Comparison of ENCODE assay signal across 20 cellular contexts in the genomic region with DNA sequence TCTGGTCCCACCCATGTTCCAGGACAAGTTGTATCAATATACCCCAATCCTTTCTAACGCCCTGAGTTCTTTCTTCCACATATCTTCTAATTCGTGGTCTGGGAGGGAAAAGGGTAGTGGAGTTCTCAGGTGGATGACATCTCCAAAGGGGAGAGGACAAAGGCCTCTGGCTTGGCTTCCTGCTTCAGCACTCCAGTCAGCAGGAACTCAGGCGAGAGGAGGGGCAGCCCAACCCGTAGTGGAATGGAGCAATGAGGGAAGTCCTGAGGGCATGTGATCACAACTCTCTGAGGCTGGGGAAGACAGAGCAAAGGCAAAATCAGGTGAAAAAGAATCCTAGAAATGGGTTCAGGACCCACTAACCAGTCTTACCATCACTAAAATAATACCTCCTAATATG. TPM values are rescaled to one million over a fixed set of nuclear protein-coding genes. Genes with fewer than 3 reads are reported as not detected.
A peak's percentile ranks its signal among the peaks of the same experiment; 100 is the strongest.
DNase-seq lines count a peak whose midpoint lies in the region; ATAC-seq and TF ChIP-seq lines count a peak whose summit lies in the region.
"Had no signal": no experiment of that assay in that cellular context is flagged by ENCODE, and none has a peak within 500 bp of the region (broad histone marks: within the 10 kb centered on the region; RNA-seq: fewer than 3 reads in every experiment).

No MANE protein-coding gene starts in this region.

- H3K36me3 ChIP-seq in right atrium auricular region: peaks cover 12% of the 10 kb centered on the region
- no peaks in the 10 kb centered on the region for H3K36me3 ChIP-seq in neutrophil
- H3K36me3 ChIP-seq: neural progenitor cell had no signal

- no peaks in the 10 kb centered on the region for H3K27me3 Mint-ChIP-seq in chondrocyte (ENCODE audit: low read depth)
- H3K27me3 Mint-ChIP-seq: effector memory CD8-positive, alpha-beta T cell; T-cell had no signal

- H3K27ac ChIP-seq in right atrium auricular region (peak overlapping the region; percentile 51 to 73), neutrophil (peak overlapping the region; percentile 57)
- H3K27ac ChIP-seq: C4-2B, neural progenitor cell had no signal

- no peak overlapping the region for H3K27ac Mint-ChIP-seq in chondrocyte (ENCODE audit: unreplicated experiment)
- H3K27ac Mint-ChIP-seq: effector memory CD8-positive, alpha-beta T cell; neural progenitor cell; T-cell had no signal

- no peak overlapping the region for H3K4me3 Mint-ChIP-seq in chondrocyte (ENCODE audit: unreplicated experiment)
- H3K4me3 Mint-ChIP-seq: effector memory CD8-positive, alpha-beta T cell; neural progenitor cell; T-cell had no signal

- H3K27me3 ChIP-seq in right atrium auricular region (no peaks in the 10 kb centered on the region), neutrophil (no peaks in the 10 kb centered on the region)
- H3K27me3 ChIP-seq: neural progenitor cell had no signal

- TF ChIP-seq CTCF in chondrocyte (IDR thresholded peaks at IDR 0.05): no peak
- no peak for TF ChIP-seq CTCF in right atrium auricular region (IDR thresholded peaks at IDR 0.05)
- no peak for TF ChIP-seq CTCF in neutrophil (IDR thresholded peaks at IDR 0.05)

- DNase-seq in ELF-1 (ENCODE audit: low read depth, low spot score) (peak; percentile 88), chondrocyte (ENCODE audit: low spot score) (peak; percentile 24), right atrium auricular region (ENCODE audit: low spot score) (no peak)
- DNase-seq in activated CD4-positive, alpha-beta T cell treated with anti-CD3 and anti-CD28 coated beads for 48 hours: no peak
- DNase-seq: ACHN; activated naive CD4-positive, alpha-beta T cell; DMS79 treated with DMSO at 0.1 percent for 48 hours; effector memory CD8-positive, alpha-beta T cell; hippocampal formation; Kasumi-1; NCI-H1092 treated with DMSO at 0.1 percent for 48 hours; NCI-H2081; NCI-H446 treated with DMSO at 0.1 percent for 48 hours; T-cell had no signal

- no peak overlapping the region for H3K4me3 ChIP-seq in right atrium auricular region
- H3K4me3 ChIP-seq in neutrophil (ENCODE audit: low read depth in 1 of 2, low read length in 1 of 2): no peak overlapping the region
- H3K4me3 ChIP-seq: neural progenitor cell had no signal

- H3K9me3 ChIP-seq in right atrium auricular region (no peaks in the 10 kb centered on the region), neutrophil (no peaks in the 10 kb centered on the region)

- ATAC-seq in GM21737 (IDR thresholded peaks at IDR 0.05; ENCODE audit: unreplicated experiment) (no peak), HG02588 (IDR thresholded peaks at IDR 0.05; ENCODE audit: unreplicated experiment) (no peak), GM18498 (IDR thresholded peaks at IDR 0.05; ENCODE audit: unreplicated experiment) (no peak)
- ATAC-seq: effector memory CD8-positive, alpha-beta T cell; T-cell had no signal

- no peaks in the 10 kb centered on the region for H3K9me3 Mint-ChIP-seq in chondrocyte (ENCODE audit: low read depth)
- H3K9me3 Mint-ChIP-seq: effector memory CD8-positive, alpha-beta T cell; neural progenitor cell; T-cell had no signal

- H3K4me1 Mint-ChIP-seq in chondrocyte (ENCODE audit: low read depth): peaks cover 6% of the 10 kb centered on the region
- H3K4me1 Mint-ChIP-seq: neural progenitor cell, T-cell had no signal

- H3K4me1 ChIP-seq in right atrium auricular region (peaks cover 0 to 8% of the 10 kb centered on the region in 2 donors), neutrophil (ENCODE audit: control insufficient read depth in 1 of 2, insufficient read depth in 1 of 2, low read depth in 1 of 2, low read length in 1 of 2) (peaks cover 25 to 26% of the 10 kb centered on the region in 2 experiments)
- H3K4me1 ChIP-seq: neural progenitor cell had no signal

- H3K36me3 Mint-ChIP-seq in chondrocyte (ENCODE audit: low read depth): peaks cover 22% of the 10 kb centered on the region

RNA-seq across cellular contexts. Expression of a gene that starts 9.6 kb away (rescaled TPM):
- total RNA-seq in chondrocyte (18.6 to 26.3 TPM (median 20.0 TPM) in 3 replicates), right atrium auricular region (1 to 10 TPM; 2.2 to 4.2 TPM)

RNA-seq across cellular contexts. Expression of a gene that starts 13.9 kb away (rescaled TPM):
- 99.9 to 171 TPM (median 165 TPM) in 3 replicates for total RNA-seq in chondrocyte
- 10 to 100 TPM; 17.5 to 33.2 TPM for total RNA-seq in right atrium auricular region

RNA-seq across cellular contexts. Expression of a gene that starts 16.7 kb away (rescaled TPM):
- total RNA-seq in chondrocyte (25.5 to 33.5 TPM (median 33.1 TPM) in 3 replicates), right atrium auricular region (10 to 100 TPM in 1 of 2 donors, 1 to 10 TPM in 1; 6.7 to 12.3 TPM)

RNA-seq across cellular contexts. Expression of a gene that starts 19.8 kb away (rescaled TPM):
- total RNA-seq in chondrocyte (681 to 975 TPM (median 692 TPM) in 3 replicates), right atrium auricular region (100 to 1,000 TPM; 121 to 236 TPM)

RNA-seq across cellular contexts. Expression of a gene that starts 27.5 kb away (rescaled TPM):
- total RNA-seq in chondrocyte (20.4 to 29.6 TPM (median 22.6 TPM) in 3 replicates), right atrium auricular region (10 to 100 TPM; 13.7 to 23.6 TPM)

Comparison
In these comparisons a context has a peak if more than half of its experiments do, and no peak if none do; other contexts are left out.
1. DNase-seq: peak in ELF-1 (single experiment) and chondrocyte (single experiment); none in right atrium auricular region (single experiment) and activated CD4-positive, alpha-beta T cell treated with anti-CD3 and anti-CD28 coated beads for 48 hours (single experiment).